Comparison of ENCODE assay signal across 9 cellular contexts in genomic region chr9:17526726-17527125, GRCh38. TPM values are rescaled to one million over a fixed set of nuclear protein-coding genes. Genes with fewer than 3 reads are reported as not detected.
"Had no signal": no experiment of that assay in that cellular context is flagged by ENCODE, and none has a peak within 500 bp of the region (broad histone marks: within the 10 kb centered on the region; RNA-seq: fewer than 3 reads in every experiment).

No MANE protein-coding gene starts in this region.

RNA-seq across cellular contexts. Expression of gene SH3GL2, which starts 52.1 kb away (rescaled TPM):
- total RNA-seq: left lobe of liver; lung microvascular endothelial cell; mesenteric fat pad; myocyte; naive thymus-derived CD4-positive, alpha-beta T cell; natural killer cell treated with Interleukin-12 subunit alpha and Interleukin-12 subunit beta and Interleukin-15 and Interleukin-18, amount 100 ng/mL, for 72 hours; smooth muscle cell; tibial nerve had no signal
- polyA plus RNA-seq: keratinocyte; naive thymus-derived CD4-positive, alpha-beta T cell; smooth muscle cell had no signal
